ENCODE assay signal across 38 cellular contexts in the genomic region with DNA sequence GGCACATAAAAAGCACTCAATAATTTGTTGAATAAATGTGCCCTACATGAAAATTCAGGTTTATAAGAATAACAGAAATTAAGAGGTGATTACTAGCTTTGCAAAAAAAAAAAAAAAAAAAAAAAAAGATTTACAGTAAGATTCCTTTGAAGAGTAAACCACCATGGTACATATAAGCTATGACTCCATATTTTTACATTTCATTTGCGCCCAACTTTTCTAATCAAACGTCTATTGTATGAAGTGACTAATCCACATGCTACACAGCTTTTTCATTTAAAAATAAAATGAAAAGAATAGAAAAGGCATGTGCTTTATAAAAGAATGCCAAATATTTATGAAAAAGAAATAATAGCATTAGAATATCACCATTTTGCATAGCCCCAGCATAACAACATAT. TPM values are rescaled to one million over a fixed set of nuclear protein-coding genes. Genes with fewer than 3 reads are reported as not detected.
"Had no signal": no experiment of that assay in that cellular context is flagged by ENCODE, and none has a peak within 500 bp of the region (broad histone marks: within the 10 kb centered on the region; RNA-seq: fewer than 3 reads in every experiment).

A gene with protein sequence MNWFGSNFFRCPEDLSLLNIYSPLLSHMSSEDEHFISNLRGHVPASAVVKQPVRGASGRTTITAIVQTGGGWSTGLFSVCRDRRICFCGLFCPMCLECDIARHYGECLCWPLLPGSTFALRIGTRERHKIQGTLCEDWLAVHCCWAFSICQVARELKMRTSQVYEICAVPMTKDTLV (minus strand): TSS at position 101 of the 400 bp plus-strand sequence. CDS start 1,266 bp downstream, outside the sequence.

- H3K9me3 ChIP-seq: MG63 had no signal

- H3K27me3 ChIP-seq: MG63 had no signal

- DNase-seq: Karpas-422, Kasumi-1, KG1, MG63, MM.1S, MV-4-11, NCI-H1048, NCI-H1092, NCI-H1092 treated with DMSO at 0.1 percent for 48 hours, NCI-H1105, NCI-H1105 treated with DMSO at 0.1 percent for 48 hours, NCI-H1417, NCI-H1417 treated with DMSO at 0.1 percent for 48 hours, NCI-H1436, NCI-H1436 treated with DMSO at 0.1 percent for 48 hours, NCI-H146, NCI-H1694, NCI-H187, NCI-H187 treated with DMSO at 0.1 percent for 48 hours, NCI-H1930, NCI-H2029, NCI-H2029 treated with DMSO at 0.1 percent for 48 hours, NCI-H2081, NCI-H2081 treated with DMSO at 0.1 percent for 48 hours, NCI-H2107, NCI-H2171, NCI-H2171 treated with DMSO at 0.1 percent for 48 hours, NCI-H2227 treated with DMSO at 0.1 percent for 48 hours, NCI-H226, NCI-H345, NCI-H446, NCI-H446 treated with DMSO at 0.1 percent for 48 hours, NCI-H510A, NCI-H510A treated with DMSO at 0.1 percent for 48 hours had no signal

- H3K9ac ChIP-seq: KMS-11 had no signal

- H3K4me3 ChIP-seq: MG63 had no signal

- H3K4me2 ChIP-seq: KMS-11 had no signal

- H3K27ac ChIP-seq: KMS-11 had no signal

RNA-seq across cellular contexts. Expression of the gene that starts here (rescaled TPM):
- total RNA-seq: LHCN-M2, M059J, NCI-H460 had no signal
